8 cellular contexts compared by ENCODE assay signal in the genomic region with DNA sequence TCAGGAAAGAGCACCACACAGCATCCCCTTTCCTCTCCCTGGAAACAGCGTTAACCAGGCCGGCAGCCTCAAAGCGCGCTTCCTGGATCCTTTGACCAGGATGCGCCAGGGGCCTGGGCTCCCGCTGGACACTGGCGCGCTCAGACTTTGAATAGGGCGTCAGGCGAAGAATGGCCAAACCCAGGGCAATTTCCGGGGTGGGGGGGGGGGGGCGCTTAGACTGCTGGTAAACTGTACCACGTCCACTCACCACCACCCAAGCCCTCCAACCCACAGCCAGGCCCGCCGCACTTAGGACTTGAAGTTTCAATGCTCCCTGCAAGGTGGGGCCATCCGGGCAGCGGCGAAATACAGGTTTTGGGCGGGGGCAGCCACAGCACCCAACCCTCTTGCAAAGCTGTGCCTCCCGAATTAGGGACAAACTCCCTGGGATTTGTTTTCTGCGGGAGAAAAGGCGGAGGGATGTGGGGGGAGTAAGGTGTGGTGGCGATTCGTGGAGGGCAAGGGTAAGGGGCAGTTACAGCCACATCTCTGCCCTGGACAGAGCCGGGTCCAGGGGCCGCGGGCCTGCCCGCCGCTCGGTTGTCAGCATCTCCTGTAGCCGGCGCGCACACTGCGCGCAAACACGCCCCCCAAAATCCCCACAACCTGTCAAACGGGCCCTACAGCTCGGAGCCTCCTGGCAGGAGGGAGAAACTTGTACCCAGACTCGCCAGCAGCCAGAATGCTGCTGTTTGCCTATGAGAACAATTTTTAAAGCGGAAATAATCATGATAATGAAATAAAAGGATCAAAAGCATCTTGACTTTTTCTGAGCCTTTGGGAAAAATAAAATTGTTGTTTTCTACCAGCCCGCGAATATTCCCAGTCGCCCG. TPM values are rescaled to one million over a fixed set of nuclear protein-coding genes. Genes with fewer than 3 reads are reported as not detected.
A peak's percentile ranks its signal among the peaks of the same experiment; 100 is the strongest.
DNase-seq lines count a peak whose midpoint lies in the region; ATAC-seq and TF ChIP-seq lines count a peak whose summit lies in the region.

No MANE protein-coding gene starts in this region.

- H3K27me3 ChIP-seq in cardiac muscle cell (peaks cover 88% of the 10 kb centered on the region), upper lobe of left lung (peaks cover 0 to 17% (median 8%) of the 10 kb centered on the region in 4 donors)

- TF ChIP-seq EP300 in upper lobe of left lung (IDR thresholded peaks at IDR 0.05), result no peak

- H3K36me3 ChIP-seq in cardiac muscle cell (no peaks in the 10 kb centered on the region), upper lobe of left lung (no peaks in the 10 kb centered on the region)

- no peaks in the 10 kb centered on the region for H3K9me3 ChIP-seq in cardiac muscle cell (ENCODE audit: low read depth)
- H3K9me3 ChIP-seq in upper lobe of left lung, result no peaks in the 10 kb centered on the region

- intact Hi-C loops in left cardiac atrium (cut with DNase I), result no loop called here

- ATAC-seq in left cardiac atrium (no peak), memory B cell (ENCODE audit: low read depth) (no peak), upper lobe of left lung (ENCODE audit: low FRiP score in 2 of 2) (peak; percentile 43 to 59), HG03571 (IDR thresholded peaks at IDR 0.05; ENCODE audit: unreplicated experiment) (no peak), HG03432 (IDR thresholded peaks at IDR 0.05; ENCODE audit: unreplicated experiment) (no peak)

- H3K27me3 Mint-ChIP-seq in memory B cell, result peaks cover 14% of the 10 kb centered on the region

- 19 to 23% methylated on average over 29 to 43 of the region's 44 CpGs for WGBS in upper lobe of left lung, 2 donors

- H3K36me3 Mint-ChIP-seq in memory B cell, result no peaks in the 10 kb centered on the region

- H3K4me1 Mint-ChIP-seq in memory B cell, result peaks cover 8% of the 10 kb centered on the region

- H3K4me3 Mint-ChIP-seq in memory B cell, result peak overlapping the region; percentile 44

- TF ChIP-seq POLR2A in upper lobe of left lung (IDR thresholded peaks at IDR 0.05), result no peak

- peak overlapping the region; percentile 42 for H3K4me3 ChIP-seq in cardiac muscle cell
- H3K4me3 ChIP-seq in upper lobe of left lung, result peak overlapping the region; percentile 11 to 65 (median 54)

- TF ChIP-seq CTCF in cardiac muscle cell (IDR thresholded peaks at IDR 0.05; ENCODE audit: low read depth, low read length) (no peak), upper lobe of left lung (IDR thresholded peaks at IDR 0.05) (no peak)

- DNase-seq in cardiac muscle cell (ENCODE audit: low read depth in 1 of 2, low spot score in 1 of 2) (peak in 1 of 2 donors; percentile 13), left cardiac atrium (no peak), memory B cell (ENCODE audit: low spot score in 2 of 2) (no peak), upper lobe of left lung (peak in 1 of 2 donors; percentile 81), kidney glomerular epithelial cell (lab: John Stamatoyannopoulos, UW) (no peak)

- no peak overlapping the region for H3K27ac Mint-ChIP-seq in memory B cell

- no peak overlapping the region for H3K27ac ChIP-seq in cardiac muscle cell
- H3K27ac ChIP-seq in angular gyrus (ENCODE audit: low read depth, low read length), result peak overlapping the region; percentile 35
- no peak overlapping the region for H3K27ac ChIP-seq in upper lobe of left lung

- H3K9me3 Mint-ChIP-seq in memory B cell, result no peaks in the 10 kb centered on the region

- H3K4me1 ChIP-seq in cardiac muscle cell (ENCODE audit: low read depth) (peaks cover 3% of the 10 kb centered on the region), upper lobe of left lung (peaks cover 8 to 20% (median 14%) of the 10 kb centered on the region in 4 donors)

RNA-seq across cellular contexts. Expression of gene RTN1, which starts 1.0 kb away (rescaled TPM):
- total RNA-seq in cardiac muscle cell (1.5 and 2.5 TPM in 2 replicates), left cardiac atrium (1 to 10 TPM; 1.1 to 3.0 TPM), upper lobe of left lung (10 to 100 TPM in 3 of 6 donors, 1 to 10 TPM in 3; 6.3 to 15.6 (median 10.7) TPM)
- 0.89 and 3.4 TPM in 2 replicates for polyA plus RNA-seq in cardiac muscle cell

RNA-seq across cellular contexts. Expression of gene LRRC9, which starts 50.3 kb away (rescaled TPM):
- total RNA-seq in cardiac muscle cell (0.24 and 2.6 TPM in 2 replicates), left cardiac atrium (1 to 10 TPM in 1 of 2 donors, under 1 TPM in 1; 0.38 to 1.2 TPM), upper lobe of left lung (under 1 TPM in 1 of 6 donors, not detected in 5; 0.30 TPM)
- polyA plus RNA-seq in cardiac muscle cell, result 0.80 and 1.2 TPM in 2 replicates

Comparison
In these comparisons a context has a peak if more than half of its experiments do, and no peak if none do; other contexts are left out.
1. ATAC-seq: peak in upper lobe of left lung (2 of 2); none in left cardiac atrium (0 of 2), memory B cell (single experiment), HG03571 (single experiment) and HG03432 (single experiment).